ENCODE assay signal across 8 cellular contexts in the genomic region with DNA sequence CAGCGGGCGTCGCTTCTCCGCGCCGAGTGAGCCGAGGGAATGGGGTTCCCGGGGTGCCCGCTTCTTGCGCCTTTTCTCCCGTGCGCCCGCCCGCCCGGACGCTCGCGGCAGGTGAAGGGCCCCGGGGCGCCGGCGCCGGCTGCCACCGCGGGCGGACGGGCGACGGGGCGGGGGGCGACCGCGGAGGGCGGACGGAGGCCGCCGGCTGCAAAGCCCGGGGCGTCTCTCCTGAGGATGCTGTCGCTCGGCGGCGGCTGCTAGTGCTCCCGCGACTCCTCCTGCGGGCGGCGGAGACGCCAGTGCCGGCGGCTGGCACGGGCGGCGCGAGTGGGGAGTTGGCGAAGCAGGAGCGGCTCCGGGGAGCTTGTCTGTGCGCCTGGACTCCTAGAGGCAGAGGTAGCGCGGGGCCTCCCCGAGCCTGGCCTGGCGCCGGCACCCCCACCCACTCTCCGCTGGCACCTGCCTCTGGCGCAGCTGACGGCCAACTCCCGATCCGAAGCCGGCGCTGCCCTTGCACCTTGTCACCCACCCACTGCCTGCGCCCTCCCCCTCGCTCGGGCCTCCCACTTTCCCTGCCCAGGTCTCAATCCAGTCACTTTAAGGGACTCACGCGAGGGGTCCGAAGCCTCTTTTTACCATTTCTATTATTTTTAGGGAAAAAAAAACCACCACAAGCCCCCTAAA. TPM values are rescaled to one million over a fixed set of nuclear protein-coding genes. Genes with fewer than 3 reads are reported as not detected.
A peak's percentile ranks its signal among the peaks of the same experiment; 100 is the strongest.
DNase-seq lines count a peak whose midpoint lies in the region; ATAC-seq and TF ChIP-seq lines count a peak whose summit lies in the region.

Gene FAM20A, minus strand, starts transcription at position 487 of the 684 bp plus-strand sequence. CDS start 701 bp downstream, outside the sequence.

- POLR2A ChIA-PET in SK-N-SH (lab: Yijun Ruan, JAX), result no interaction called here
- POLR2A ChIA-PET in naive thymus-derived CD4-positive, alpha-beta T cell (lab: Charles Lee), result no interaction called here

- no peaks in the 10 kb centered on the region for H3K36me3 ChIP-seq in GM23248 (ENCODE audit: low read depth)
- no peaks in the 10 kb centered on the region for H3K36me3 ChIP-seq in SK-N-SH (replicated peaks in 1 of 2; ENCODE audit: control insufficient read depth in 1 of 2, insufficient read depth in 2 of 2, low read length in 1 of 2)
- no peaks in the 10 kb centered on the region for H3K36me3 ChIP-seq in esophagus muscularis mucosa
- no peaks in the 10 kb centered on the region for H3K36me3 ChIP-seq in naive thymus-derived CD4-positive, alpha-beta T cell (ENCODE audit: control insufficient read depth in 2 of 3, insufficient read depth in 3 of 3, low read length in 3 of 3)

- H3K27ac Mint-ChIP-seq in naive thymus-derived CD4-positive, alpha-beta T cell, result peak within 1 kb of the TSS in 1 of 9 donors; percentile 72

- TF ChIP-seq POLR2A in esophagus muscularis mucosa (IDR thresholded peaks at IDR 0.05; ENCODE audit: low read depth), result no peak
- no peak for TF ChIP-seq POLR2A in GM18505 (IDR thresholded peaks at IDR 0.05; ENCODE audit: borderline replicate concordance, extremely low read depth, insufficient read depth, insufficient read length)

- intact Hi-C loops in esophagus muscularis mucosa (cut with DNase I), result no loop called here
- intact Hi-C loops in naive thymus-derived CD4-positive, alpha-beta T cell (cut with micrococcal nuclease), result no loop called here

- peaks cover 31% of the 10 kb centered on the region for H3K4me1 ChIP-seq in GM23248 (ENCODE audit: insufficient read depth)
- H3K4me1 ChIP-seq in SK-N-SH (ENCODE audit: control insufficient read depth in 1 of 2, insufficient read depth in 2 of 2, low read depth in 1 of 2, low read length in 1 of 2), result peaks cover 0 to 9% of the 10 kb centered on the region in 2 experiments; a peak in 1 of 4 replicates
- H3K4me1 ChIP-seq in esophagus muscularis mucosa, result peaks cover 13 to 27% (median 21%) of the 10 kb centered on the region in 4 donors
- no peaks in the 10 kb centered on the region for H3K4me1 ChIP-seq in naive thymus-derived CD4-positive, alpha-beta T cell (ENCODE audit: control insufficient read depth in 2 of 2, insufficient read depth in 2 of 2, low read length in 2 of 2)

- H3K4me3 ChIP-seq in GM23248 (peak within 1 kb of the TSS; percentile 80), SK-N-SH (ENCODE audit: low read depth in 2 of 2, low read length in 1 of 2) (peak within 1 kb of the TSS; percentile 37 to 41), esophagus muscularis mucosa (peak within 1 kb of the TSS; percentile 57 to 62 (median 59))
- no peak within 1 kb of the TSS for H3K4me3 ChIP-seq in naive thymus-derived CD4-positive, alpha-beta T cell (ENCODE audit: low read length)

- 3 to 12% methylated on average over 20 to 75 of the region's 77 CpGs for WGBS in GM23248 (ENCODE audit: low coverage in 1 of 2, low lambda C conversion rate in 2 of 2, missing lambda C conversion rate in 2 of 2), 2 experiments
- 2% methylated on average over 15 of the region's 77 CpGs for WGBS in SK-N-SH (ENCODE audit: low lambda C conversion rate)
- 13% methylated on average over 13 of the region's 77 CpGs for WGBS in esophagus muscularis mucosa

- peaks cover 7 to 23% (median 16%) of the 10 kb centered on the region in 7 donors for H3K4me1 Mint-ChIP-seq in naive thymus-derived CD4-positive, alpha-beta T cell

- DNase-seq in GM23248 (peak; percentile 69), SK-N-SH (peak; percentile 68), esophagus muscularis mucosa (ENCODE audit: extremely low spot score) (peak; percentile 91), HPDE6-E6E7 (ENCODE audit: extremely low spot score) (no peak), NCI-H2107 treated with DMSO at 0.1 percent for 48 hours (lab: John Stamatoyannopoulos, UW; ENCODE audit: unreplicated experiment) (no peak)
- DNase-seq in naive thymus-derived CD4-positive, alpha-beta T cell, result peak in 1 of 9 donors; percentile 28

- TF ChIP-seq RAD21 in SK-N-SH (IDR thresholded peaks at IDR 0.05; ENCODE audit: low read length), result no peak

- peaks cover 0 to 5% (median 0%) of the 10 kb centered on the region in 5 donors for H3K36me3 Mint-ChIP-seq in naive thymus-derived CD4-positive, alpha-beta T cell

- H3K27ac ChIP-seq in GM23248, result no peak within 1 kb of the TSS
- H3K27ac ChIP-seq in SK-N-SH (ENCODE audit: low read depth in 2 of 2, low read length in 1 of 2), result no peak within 1 kb of the TSS
- peak within 1 kb of the TSS; percentile 67 to 76 (median 70) for H3K27ac ChIP-seq in esophagus muscularis mucosa (replicated peaks in 1 of 4)
- no peak within 1 kb of the TSS for H3K27ac ChIP-seq in naive thymus-derived CD4-positive, alpha-beta T cell (ENCODE audit: low read depth, low read length)

- H3K9me2 ChIP-seq in GM23248 (ENCODE audit: insufficient read depth), result no peaks in the 10 kb centered on the region
- no peaks in the 10 kb centered on the region for H3K9me2 ChIP-seq in SK-N-SH

- H3K9me3 ChIP-seq in GM23248 (ENCODE audit: low read depth), result no peaks in the 10 kb centered on the region
- no peaks in the 10 kb centered on the region for H3K9me3 ChIP-seq in SK-N-SH
- no peaks in the 10 kb centered on the region for H3K9me3 ChIP-seq in esophagus muscularis mucosa
- H3K9me3 ChIP-seq in naive thymus-derived CD4-positive, alpha-beta T cell (ENCODE audit: control insufficient read depth in 2 of 3, low read length in 3 of 3), result no peaks in the 10 kb centered on the region

- TF ChIP-seq CTCF in SK-N-SH (IDR thresholded peaks at IDR 0.05) (no peak), esophagus muscularis mucosa (IDR thresholded peaks at IDR 0.05) (no peak)

- peaks cover 32% of the 10 kb centered on the region for H3F3A ChIP-seq in GM23248 (ENCODE audit: insufficient read depth)
- H3F3A ChIP-seq in SK-N-SH (replicated peaks; ENCODE audit: insufficient read depth), result no peaks in the 10 kb centered on the region

- no peak for ATAC-seq in naive thymus-derived CD4-positive, alpha-beta T cell
- ATAC-seq in GM18519 (IDR thresholded peaks at IDR 0.05; ENCODE audit: low FRiP score, unreplicated experiment), result no peak
- no peak for ATAC-seq in GM18505 (IDR thresholded peaks at IDR 0.05; ENCODE audit: unreplicated experiment)

- H3K9me3 Mint-ChIP-seq in naive thymus-derived CD4-positive, alpha-beta T cell, result peaks cover 0 to 5% (median under 1%) of the 10 kb centered on the region in 11 donors

- H3K4me2 ChIP-seq in GM23248 (ENCODE audit: unreplicated experiment) (peak within 1 kb of the TSS; percentile 92), SK-N-SH (peak within 1 kb of the TSS; percentile 75; the same call in 1 of the 2 replicates)

- H3K4me3 Mint-ChIP-seq in naive thymus-derived CD4-positive, alpha-beta T cell, result peak within 1 kb of the TSS; percentile 27 to 82 (median 53)

- H3K79me2 ChIP-seq in GM23248 (ENCODE audit: insufficient read depth) (no peaks in the 10 kb centered on the region), SK-N-SH (ENCODE audit: insufficient read depth) (no peaks in the 10 kb centered on the region)

- peak within 1 kb of the TSS; percentile 85 for H2AFZ ChIP-seq in GM23248
- H2AFZ ChIP-seq in SK-N-SH (ENCODE audit: low read depth), result no peak within 1 kb of the TSS

- in situ Hi-C loops in GM23248 (cut with MboI), result no loop called here

- CTCF ChIA-PET in SK-N-SH (lab: Yijun Ruan, JAX), result interaction anchor here (0.6 to 3.2 kb wide), 4 partner anchors 12 to 165 kb away, joined by 3 to 19 read pairs (median 4); no protein-coding TSS in a partner anchor
- CTCF ChIA-PET in naive thymus-derived CD4-positive, alpha-beta T cell (lab: Charles Lee), result no interaction called here

- H3K9ac ChIP-seq in GM23248, result peak within 1 kb of the TSS; percentile 66
- H3K9ac ChIP-seq in SK-N-SH, result no peak within 1 kb of the TSS

- H4K20me1 ChIP-seq in GM23248 (ENCODE audit: insufficient read depth) (no peaks in the 10 kb centered on the region), SK-N-SH (ENCODE audit: insufficient read depth) (no peaks in the 10 kb centered on the region)

- H3K27me3 ChIP-seq in GM23248 (replicated peaks; ENCODE audit: insufficient read depth), result no peaks in the 10 kb centered on the region
- peaks cover 51% of the 10 kb centered on the region for H3K27me3 ChIP-seq in SK-N-SH (ENCODE audit: insufficient read depth)
- peaks cover 5 to 39% (median 11%) of the 10 kb centered on the region in 4 donors for H3K27me3 ChIP-seq in esophagus muscularis mucosa
- peaks cover 0 to 6% of the 10 kb centered on the region in 2 donors for H3K27me3 ChIP-seq in naive thymus-derived CD4-positive, alpha-beta T cell (ENCODE audit: control insufficient read depth in 2 of 2, insufficient read depth in 2 of 2, low read length in 2 of 2)

- peaks cover 67 to 78% (median 75%) of the 10 kb centered on the region in 5 donors for H3K27me3 Mint-ChIP-seq in naive thymus-derived CD4-positive, alpha-beta T cell

- TF ChIP-seq EP300 in SK-N-SH (IDR thresholded peaks at IDR 0.05; ENCODE audit: borderline replicate concordance in 1 of 2, low read depth in 1 of 2, low read length in 1 of 2) (no peak), esophagus muscularis mucosa (IDR thresholded peaks at IDR 0.05) (no peak)

TF ChIP-seq in SK-N-SH, 30 proteins besides CTCF, POLR2A, EP300 and RAD21:
- TF ChIP-seq SMC3 (IDR thresholded peaks at IDR 0.05; ENCODE audit: low read depth, low read length) (no peak), FOSL2 (IDR thresholded peaks at IDR 0.05; ENCODE audit: borderline replicate concordance, low read depth) (no peak), TCF12 (IDR thresholded peaks at IDR 0.05) (no peak), MEF2A (IDR thresholded peaks at IDR 0.05; ENCODE audit: borderline replicate concordance, low read depth) (no peak)
- TF ChIP-seq, protein P1, sequence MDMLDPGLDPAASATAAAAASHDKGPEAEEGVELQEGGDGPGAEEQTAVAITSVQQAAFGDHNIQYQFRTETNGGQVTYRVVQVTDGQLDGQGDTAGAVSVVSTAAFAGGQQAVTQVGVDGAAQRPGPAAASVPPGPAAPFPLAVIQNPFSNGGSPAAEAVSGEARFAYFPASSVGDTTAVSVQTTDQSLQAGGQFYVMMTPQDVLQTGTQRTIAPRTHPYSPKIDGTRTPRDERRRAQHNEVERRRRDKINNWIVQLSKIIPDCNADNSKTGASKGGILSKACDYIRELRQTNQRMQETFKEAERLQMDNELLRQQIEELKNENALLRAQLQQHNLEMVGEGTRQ (IDR thresholded peaks at IDR 0.05; ENCODE audit: borderline replicate concordance, low read depth, low read length), result no peak

RNA-seq across cellular contexts. Expression of gene FAM20A, which starts in this region (rescaled TPM):
- 7.5 and 9.3 TPM in 2 replicates for total RNA-seq in GM23248 (2014; rRNA removed; shearing (Covaris generic))
- polyA plus RNA-seq in GM23248 (2016; fragmentation: Nextera tagmentation; extraction: Ambion mirVana) (10.9 and 11.0 TPM in 2 replicates), SK-N-SH (2012; rRNA removed) (not detected in 2 replicates)
- polyA plus RNA-seq in SK-N-SH (2012; cell fraction: cytosol; rRNA removed), result not detected in 2 replicates
- polyA plus RNA-seq in SK-N-SH (2012; cell fraction: nucleus; rRNA removed), result not detected in 2 replicates
- total RNA-seq in esophagus muscularis mucosa, result 10 to 100 TPM in 1 of 4 donors, 1 to 10 TPM in 3; 1.7 to 21.2 (median 3.2) TPM
- total RNA-seq in naive thymus-derived CD4-positive, alpha-beta T cell, result 1 to 10 TPM in 1 of 5 experiments, under 1 TPM in 2, not detected in 2; 0.19 to 2.9 (median 0.42) TPM
- polyA plus RNA-seq in naive thymus-derived CD4-positive, alpha-beta T cell, result not detected

Comparison
In these comparisons a context has a peak if more than half of its experiments do, and no peak if none do; other contexts are left out.
1. RNA of gene FAM20A (polyA plus RNA-seq): 10.9 to 11.0 TPM in GM23248; not detected in SK-N-SH and not detected in naive thymus-derived CD4-positive, alpha-beta T cell; every median in the first group is over 10 times any median in the second.
2. Peak in DNase-seq, H3K4me3 ChIP-seq and H3K4me2 ChIP-seq in SK-N-SH; RNA of the gene not detected or under 1 TPM.
3. DNase-seq: peak in GM23248 (single experiment) and esophagus muscularis mucosa (single experiment); none in HPDE6-E6E7 (single experiment) and NCI-H2107 treated with DMSO at 0.1 percent for 48 hours (single experiment).
4. H3K27ac ChIP-seq: peak in esophagus muscularis mucosa (4 of 4); none in GM23248 (single experiment), SK-N-SH (0 of 2) and naive thymus-derived CD4-positive, alpha-beta T cell (single experiment).